ENCODE assay signal across 9 cellular contexts in the genomic region with DNA sequence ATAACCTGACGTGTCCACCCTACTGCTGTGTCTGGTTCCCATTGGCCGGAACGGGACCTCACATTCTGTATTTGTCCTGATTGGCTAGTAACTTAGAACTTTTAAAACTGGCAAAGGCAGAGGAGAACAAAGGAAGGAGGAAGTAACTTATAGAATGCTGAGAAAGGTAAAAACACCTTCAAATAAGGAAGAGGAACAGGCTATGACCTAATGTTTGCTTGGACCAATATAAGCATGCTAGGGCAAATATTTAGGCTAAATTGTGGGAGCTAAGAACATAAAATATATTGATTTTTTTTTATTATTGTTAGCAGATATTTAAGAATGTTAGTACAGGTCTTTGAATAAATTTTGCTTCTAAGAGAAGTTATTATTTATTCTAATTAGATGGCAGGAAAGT. TPM values are rescaled to one million over a fixed set of nuclear protein-coding genes. Genes with fewer than 3 reads are reported as not detected.
DNase-seq lines count a peak whose midpoint lies in the region; FAIRE-seq and TF ChIP-seq lines count a peak whose summit lies in the region.
"Not testable (repeated sequence)": the region's sequence is repeated elsewhere in the genome, so short reads cannot be mapped to it uniquely, and the experiment has no call there.
"Had no signal": no experiment of that assay in that cellular context is flagged by ENCODE, and none has a peak within 500 bp of the region (broad histone marks: within the 10 kb centered on the region; RNA-seq: fewer than 3 reads in every experiment).

No MANE protein-coding gene starts in this region.

- not testable (repeated sequence) for H2AFZ ChIP-seq in MM.1S (ENCODE audit: low read length); OCI-LY7 (ENCODE audit: low read length)

- not testable (repeated sequence) for H3F3A ChIP-seq in MM.1S (ENCODE audit: insufficient read depth, low read length)

- TSS peak; percentile 62 for BruUV-seq in OCI-LY7 (replicated peaks; lab: Mats Ljungman, UMichigan)

- peaks cover 15% of the 10 kb centered on the region for H3K4me1 ChIP-seq in MM.1S (ENCODE audit: low read length)
- not testable (repeated sequence) for H3K4me1 ChIP-seq in OCI-LY7 (ENCODE audit: insufficient read depth, low read length, poor library complexity, severe bottlenecking)

- POLR2A ChIA-PET in OCI-LY7 (lab: Charles Lee), result not testable (repeated sequence)

- H3K79me2 ChIP-seq in MM.1S (ENCODE audit: low read length); OCI-LY7 (ENCODE audit: insufficient read depth, low read depth, low read length): not testable (repeated sequence)

- not testable (repeated sequence) for TF ChIP-seq CTCF in C4-2B (conservative IDR thresholded peaks at IDR 0.05); MM.1S (IDR thresholded peaks at IDR 0.05; ENCODE audit: low read length); OCI-LY7 (conservative IDR thresholded peaks at IDR 0.05; ENCODE audit: low read length)

- H3K9me3 ChIP-seq in MM.1S (replicated peaks; ENCODE audit: insufficient read depth, low read length); OCI-LY7 (ENCODE audit: low read length): not testable (repeated sequence)

- not testable (repeated sequence) for H3K36me3 ChIP-seq in MM.1S (replicated peaks; ENCODE audit: insufficient read depth, low read length); OCI-LY7 (ENCODE audit: insufficient read depth, low read length)

- peak overlapping the region; percentile 41; the same call in 1 of the 2 replicates for H3K4me2 ChIP-seq in MM.1S (ENCODE audit: low read depth, low read length)
- H3K4me2 ChIP-seq in OCI-LY7 (ENCODE audit: low read length), result not testable (repeated sequence)

- not testable (repeated sequence) for DNase-seq in MM.1S; OCI-LY7 (ENCODE audit: low spot score)
- peak; percentile 4 for DNase-seq in activated effector memory CD4-positive, alpha-beta T cell treated with anti-CD3 and anti-CD28 coated beads, Interleukin-2, amount 50 U/mL, for 16 hours
- DNase-seq in posterior vena cava (ENCODE audit: low spot score), result peak; percentile 15

- H3K27ac ChIP-seq in C4-2B, result peak overlapping the region; percentile 93
- H3K27ac ChIP-seq in MM.1S (ENCODE audit: low read length); OCI-LY7 (ENCODE audit: low read depth, low read length, poor library complexity, severe bottlenecking): not testable (repeated sequence)

- intact Hi-C loops in OCI-LY7 (cut with micrococcal nuclease; ENCODE audit: unreplicated experiment); posterior vena cava (cut with DNase I): not testable (repeated sequence)

- CTCF ChIA-PET in OCI-LY7 (lab: Charles Lee; ENCODE audit: unreplicated experiment), result not testable (repeated sequence)

- not testable (repeated sequence) for H4K20me1 ChIP-seq in MM.1S (ENCODE audit: insufficient read depth, low read length); OCI-LY7 (ENCODE audit: insufficient read depth, low read length)

- FAIRE-seq in G401.6 (lab: Jason Lieb, UNC), result peak; percentile 30

- H3K9ac ChIP-seq in MM.1S (ENCODE audit: low read length), result not testable (repeated sequence)

- peaks cover 12% of the 10 kb centered on the region for H3K27me3 ChIP-seq in MM.1S (replicated peaks; ENCODE audit: insufficient read depth, low read length)

- not testable (repeated sequence) for H3K4me3 ChIP-seq in MM.1S (ENCODE audit: low read length); OCI-LY7 (ENCODE audit: low read depth, low read length, poor library complexity, severe bottlenecking)

- not testable (repeated sequence) for H3K9me2 ChIP-seq in MM.1S (replicated peaks; ENCODE audit: insufficient read depth, low read length); OCI-LY7 (ENCODE audit: insufficient read depth, low read length)

RNA-seq across cellular contexts. Expression of a gene that starts 2.1 kb away (rescaled TPM):
- total RNA-seq in OCI-LY7 (2014; rRNA removed; shearing (Covaris generic)), result 2.4 and 4.3 TPM in 2 replicates
- total RNA-seq in OCI-LY7 (2022), result 5.3 and 5.7 TPM in 2 replicates
- not detected for total RNA-seq in posterior vena cava
- total RNA-seq: Calu3; CD4-positive, alpha-beta memory T cell; HFFc6 had no signal

RNA-seq across cellular contexts. Expression of a gene that starts 7.7 kb away (rescaled TPM):
- 14.4 and 20.4 TPM in 2 replicates for total RNA-seq in OCI-LY7 (2014; rRNA removed; shearing (Covaris generic))
- total RNA-seq in OCI-LY7 (2022) (31.7 and 35.4 TPM in 2 replicates), posterior vena cava (1 to 10 TPM; 4.6 to 5.7 TPM)

RNA-seq across cellular contexts. Expression of a gene that starts 13.1 kb away (rescaled TPM):
- 17.1 and 25.6 TPM in 2 replicates for total RNA-seq in OCI-LY7 (2014; rRNA removed; shearing (Covaris generic))
- total RNA-seq in OCI-LY7 (2022), result 45.1 and 54.4 TPM in 2 replicates
- total RNA-seq in posterior vena cava, result not detected
- total RNA-seq: CD4-positive, alpha-beta memory T cell; HFFc6 had no signal

RNA-seq across cellular contexts. Expression of a gene that starts 30.7 kb away (rescaled TPM):
- 257 and 283 TPM in 2 replicates for total RNA-seq in OCI-LY7 (2014; rRNA removed; shearing (Covaris generic))
- total RNA-seq in OCI-LY7 (2022), result 294 and 335 TPM in 2 replicates
- total RNA-seq in posterior vena cava, result 100 to 1,000 TPM; 112 to 116 TPM

RNA-seq across cellular contexts. Expression of a gene that starts 37.0 kb away (rescaled TPM):
- 1.5 and 2.9 TPM in 2 replicates for total RNA-seq in OCI-LY7 (2014; rRNA removed; shearing (Covaris generic))
- total RNA-seq in OCI-LY7 (2022) (8.0 and 8.3 TPM in 2 replicates), posterior vena cava (not detected)
- total RNA-seq: CD4-positive, alpha-beta memory T cell; HFFc6 had no signal

Comparison
In these comparisons a context has a peak if more than half of its experiments do, and no peak if none do; other contexts are left out.
1. RNA of a gene that starts 13.1 kb away (total RNA-seq): 17.1 to 54.4 TPM in OCI-LY7; not detected in posterior vena cava; every median in the first group is over 10 times any median in the second.